In the genomic region with DNA sequence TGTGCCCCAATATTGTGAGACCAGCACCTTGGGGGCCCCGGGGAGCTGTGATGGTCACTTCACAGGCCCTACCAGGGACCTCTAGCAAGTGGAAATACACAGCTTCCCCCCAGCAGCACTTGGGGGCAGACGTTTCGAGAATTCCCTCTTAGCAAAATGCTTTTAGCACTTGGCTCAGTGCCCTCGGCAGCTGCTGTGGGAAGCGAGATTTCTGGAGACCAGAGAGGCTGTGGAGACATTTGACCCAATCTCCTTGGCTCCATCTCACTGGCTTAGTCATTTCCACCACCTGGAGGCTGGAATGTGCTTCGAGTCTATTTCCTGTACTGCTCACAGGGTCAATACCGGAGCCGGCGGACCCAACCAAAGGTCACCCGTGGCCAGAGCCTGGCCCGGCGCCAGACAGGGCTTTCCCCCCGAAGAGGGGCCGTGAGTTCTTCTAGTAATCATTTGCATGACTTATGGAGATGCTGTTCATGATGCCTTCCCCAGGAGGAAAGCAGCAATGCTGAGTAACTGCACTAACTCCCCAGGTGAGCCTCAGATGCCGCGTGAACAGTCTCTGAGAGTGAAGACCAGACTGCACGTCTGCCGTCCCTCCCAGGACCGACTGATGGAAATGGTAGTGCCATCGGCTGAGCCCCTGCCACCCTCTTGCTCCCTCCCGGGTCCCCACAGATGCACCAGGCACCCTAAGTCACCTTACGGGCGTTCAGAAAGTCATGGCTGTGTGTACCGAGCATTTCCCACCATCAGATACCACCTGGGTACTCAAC, we compare ENCODE assay signal across 1 cellular context.
TF ChIP-seq lines count a peak whose summit lies in the region.

No MANE protein-coding gene starts in this region.

TF ChIP-seq in K562, 482 proteins besides CTCF, POLR2A, EP300 and RAD21 (continues in another document):
- no peak for TF ChIP-seq RBM25 (IDR thresholded peaks at IDR 0.05; ENCODE audit: low read depth, low read length, severe bottlenecking)
- TF ChIP-seq SRSF1 (IDR thresholded peaks at IDR 0.05; ENCODE audit: low read depth, low read length): no peak
- no peak for TF ChIP-seq CSDE1 (IDR thresholded peaks at IDR 0.05)
- TF ChIP-seq NFXL1 (CRISPR knock-in tag; IDR thresholded peaks at IDR 0.05): no peak
- no peak for TF ChIP-seq RNF2 (IDR thresholded peaks at IDR 0.05)
- no peak for TF ChIP-seq COPS2 (conservative IDR thresholded peaks at IDR 0.05)
- no peak for TF ChIP-seq ILK (tag; IDR thresholded peaks at IDR 0.05; ENCODE audit: borderline replicate concordance, low read depth)
- TF ChIP-seq NR2C2 (CRISPR knock-in tag; IDR thresholded peaks at IDR 0.05): no peak
- peak; percentile 77 for TF ChIP-seq NR2C2 (tag; IDR thresholded peaks at IDR 0.05)
- peak; percentile 68; the same call in 1 of the 2 replicates for TF ChIP-seq ETV5 (CRISPR knock-in tag; IDR thresholded peaks at IDR 0.05; ENCODE audit: low read depth)
- peak; percentile 98 to 100 for TF ChIP-seq TEAD1 (CRISPR knock-in tag; IDR thresholded peaks at IDR 0.05)
- no peak for TF ChIP-seq HEY1 (CRISPR knock-in tag; IDR thresholded peaks at IDR 0.05; ENCODE audit: borderline replicate concordance)
- no peak for TF ChIP-seq ZNF232 (CRISPR knock-in tag; IDR thresholded peaks at IDR 0.05)
- no peak for TF ChIP-seq SRSF3 (IDR thresholded peaks at IDR 0.05; ENCODE audit: insufficient read depth, low read length)
- no peak for TF ChIP-seq TOE1 (IDR thresholded peaks at IDR 0.05; ENCODE audit: borderline replicate concordance)
- TF ChIP-seq TOE1 (CRISPR knock-in tag; IDR thresholded peaks at IDR 0.05; ENCODE audit: borderline replicate concordance, low read depth): no peak
- TF ChIP-seq SIN3A (IDR thresholded peaks at IDR 0.05; ENCODE audit: borderline replicate concordance in 2 of 2, control insufficient read depth in 1 of 2, low read depth in 2 of 2, low read length in 2 of 2): no peak
- no peak for TF ChIP-seq ZNF174 (CRISPR knock-in tag; IDR thresholded peaks at IDR 0.05)
- TF ChIP-seq TAF9B (IDR thresholded peaks at IDR 0.05; ENCODE audit: partially characterized antibody): no peak
- TF ChIP-seq, protein P1, sequence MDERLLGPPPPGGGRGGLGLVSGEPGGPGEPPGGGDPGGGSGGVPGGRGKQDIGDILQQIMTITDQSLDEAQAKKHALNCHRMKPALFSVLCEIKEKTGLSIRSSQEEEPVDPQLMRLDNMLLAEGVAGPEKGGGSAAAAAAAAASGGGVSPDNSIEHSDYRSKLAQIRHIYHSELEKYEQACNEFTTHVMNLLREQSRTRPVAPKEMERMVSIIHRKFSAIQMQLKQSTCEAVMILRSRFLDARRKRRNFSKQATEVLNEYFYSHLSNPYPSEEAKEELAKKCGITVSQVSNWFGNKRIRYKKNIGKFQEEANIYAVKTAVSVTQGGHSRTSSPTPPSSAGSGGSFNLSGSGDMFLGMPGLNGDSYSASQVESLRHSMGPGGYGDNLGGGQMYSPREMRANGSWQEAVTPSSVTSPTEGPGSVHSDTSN (CRISPR knock-in tag; IDR thresholded peaks at IDR 0.05; ENCODE audit: low read depth): no peak
- TF ChIP-seq, protein P1 (tag; conservative IDR thresholded peaks at IDR 0.05; ENCODE audit: low read depth): no peak
- TF ChIP-seq NFIC (IDR thresholded peaks at IDR 0.05): peak; percentile 96
- no peak for TF ChIP-seq GATAD2A (IDR thresholded peaks at IDR 0.05)
- TF ChIP-seq, protein P2, sequence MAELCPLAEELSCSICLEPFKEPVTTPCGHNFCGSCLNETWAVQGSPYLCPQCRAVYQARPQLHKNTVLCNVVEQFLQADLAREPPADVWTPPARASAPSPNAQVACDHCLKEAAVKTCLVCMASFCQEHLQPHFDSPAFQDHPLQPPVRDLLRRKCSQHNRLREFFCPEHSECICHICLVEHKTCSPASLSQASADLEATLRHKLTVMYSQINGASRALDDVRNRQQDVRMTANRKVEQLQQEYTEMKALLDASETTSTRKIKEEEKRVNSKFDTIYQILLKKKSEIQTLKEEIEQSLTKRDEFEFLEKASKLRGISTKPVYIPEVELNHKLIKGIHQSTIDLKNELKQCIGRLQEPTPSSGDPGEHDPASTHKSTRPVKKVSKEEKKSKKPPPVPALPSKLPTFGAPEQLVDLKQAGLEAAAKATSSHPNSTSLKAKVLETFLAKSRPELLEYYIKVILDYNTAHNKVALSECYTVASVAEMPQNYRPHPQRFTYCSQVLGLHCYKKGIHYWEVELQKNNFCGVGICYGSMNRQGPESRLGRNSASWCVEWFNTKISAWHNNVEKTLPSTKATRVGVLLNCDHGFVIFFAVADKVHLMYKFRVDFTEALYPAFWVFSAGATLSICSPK (IDR thresholded peaks at IDR 0.05; ENCODE audit: borderline replicate concordance): no peak
- TF ChIP-seq, protein P3, sequence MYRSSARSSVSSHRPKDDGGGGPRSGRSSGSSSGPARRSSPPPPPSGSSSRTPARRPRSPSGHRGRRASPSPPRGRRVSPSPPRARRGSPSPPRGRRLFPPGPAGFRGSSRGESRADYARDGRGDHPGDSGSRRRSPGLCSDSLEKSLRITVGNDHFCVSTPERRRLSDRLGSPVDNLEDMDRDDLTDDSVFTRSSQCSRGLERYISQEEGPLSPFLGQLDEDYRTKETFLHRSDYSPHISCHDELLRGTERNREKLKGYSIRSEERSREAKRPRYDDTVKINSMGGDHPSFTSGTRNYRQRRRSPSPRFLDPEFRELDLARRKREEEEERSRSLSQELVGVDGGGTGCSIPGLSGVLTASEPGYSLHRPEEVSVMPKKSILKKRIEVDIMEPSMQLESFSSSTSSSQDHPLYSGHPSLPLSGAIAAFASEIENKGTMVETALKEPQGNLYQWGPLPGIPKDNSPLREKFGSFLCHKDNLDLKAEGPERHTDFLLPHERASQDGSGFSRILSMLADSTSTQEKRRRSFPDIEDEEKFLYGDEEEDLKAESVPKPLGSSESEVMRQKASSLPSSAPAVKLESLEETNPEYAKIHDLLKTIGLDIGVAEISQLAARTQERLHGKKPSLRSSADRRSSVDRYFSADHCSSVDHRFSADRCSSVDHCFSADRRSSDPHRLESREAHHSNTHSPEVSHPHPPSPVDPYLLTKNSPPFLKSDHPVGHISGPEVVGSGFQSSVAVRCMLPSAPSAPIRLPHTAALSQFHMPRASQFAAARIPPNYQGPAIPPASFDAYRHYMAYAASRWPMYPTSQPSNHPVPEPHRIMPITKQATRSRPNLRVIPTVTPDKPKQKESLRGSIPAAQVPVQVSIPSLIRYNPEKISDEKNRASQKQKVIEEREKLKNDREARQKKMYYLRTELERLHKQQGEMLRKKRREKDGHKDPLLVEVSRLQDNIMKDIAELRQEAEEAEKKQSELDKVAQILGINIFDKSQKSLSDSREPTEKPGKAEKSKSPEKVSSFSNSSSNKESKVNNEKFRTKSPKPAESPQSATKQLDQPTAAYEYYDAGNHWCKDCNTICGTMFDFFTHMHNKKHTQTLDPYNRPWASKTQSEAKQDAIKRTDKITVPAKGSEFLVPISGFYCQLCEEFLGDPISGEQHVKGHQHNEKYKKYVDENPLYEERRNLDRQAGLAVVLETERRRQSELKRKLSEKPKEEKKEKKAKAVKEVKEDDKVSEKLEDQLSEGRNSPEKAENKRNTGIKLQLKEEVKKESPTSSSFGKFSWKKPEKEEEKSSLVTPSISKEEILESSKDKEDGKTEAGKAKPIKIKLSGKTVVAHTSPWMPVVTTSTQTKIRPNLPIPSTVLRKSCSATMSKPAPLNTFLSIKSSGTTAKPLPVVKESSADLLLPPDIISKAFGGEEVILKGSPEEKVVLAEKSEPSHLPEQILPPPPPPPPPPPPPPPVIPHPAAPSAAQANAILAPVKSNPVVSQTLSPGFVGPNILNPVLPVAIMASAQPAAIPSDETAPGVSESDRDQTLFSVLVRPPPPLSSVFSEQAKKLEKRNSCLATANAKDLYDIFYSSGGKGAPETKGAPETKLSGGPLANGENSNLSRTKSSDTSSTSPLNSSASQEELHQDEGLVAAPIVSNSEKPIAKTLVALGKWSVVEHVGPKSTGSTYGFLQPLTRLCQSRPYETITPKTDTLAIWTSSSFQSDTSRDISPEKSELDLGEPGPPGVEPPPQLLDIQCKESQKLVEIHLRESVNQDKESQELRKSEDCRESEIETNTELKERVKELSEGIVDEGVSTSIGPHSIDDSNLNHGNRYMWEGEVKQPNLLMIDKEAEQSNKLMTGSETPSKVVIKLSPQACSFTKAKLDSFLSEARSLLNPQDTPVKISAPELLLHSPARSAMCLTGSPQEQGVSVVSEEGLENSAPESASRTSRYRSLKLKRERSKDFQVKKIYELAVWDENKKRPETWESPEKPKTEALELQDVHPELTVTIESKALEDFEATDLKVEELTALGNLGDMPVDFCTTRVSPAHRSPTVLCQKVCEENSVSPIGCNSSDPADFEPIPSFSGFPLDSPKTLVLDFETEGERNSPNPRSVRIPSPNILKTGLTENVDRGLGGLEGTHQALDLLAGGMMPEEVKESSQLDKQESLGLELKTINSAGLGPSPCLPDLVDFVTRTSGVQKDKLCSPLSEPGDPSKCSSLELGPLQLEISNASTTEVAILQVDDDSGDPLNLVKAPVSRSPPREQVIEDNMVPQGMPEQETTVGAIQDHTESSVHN (IDR thresholded peaks at IDR 0.05; ENCODE audit: borderline replicate concordance in 1 of 2, low read depth in 1 of 2): no peak
- TF ChIP-seq, protein P4, sequence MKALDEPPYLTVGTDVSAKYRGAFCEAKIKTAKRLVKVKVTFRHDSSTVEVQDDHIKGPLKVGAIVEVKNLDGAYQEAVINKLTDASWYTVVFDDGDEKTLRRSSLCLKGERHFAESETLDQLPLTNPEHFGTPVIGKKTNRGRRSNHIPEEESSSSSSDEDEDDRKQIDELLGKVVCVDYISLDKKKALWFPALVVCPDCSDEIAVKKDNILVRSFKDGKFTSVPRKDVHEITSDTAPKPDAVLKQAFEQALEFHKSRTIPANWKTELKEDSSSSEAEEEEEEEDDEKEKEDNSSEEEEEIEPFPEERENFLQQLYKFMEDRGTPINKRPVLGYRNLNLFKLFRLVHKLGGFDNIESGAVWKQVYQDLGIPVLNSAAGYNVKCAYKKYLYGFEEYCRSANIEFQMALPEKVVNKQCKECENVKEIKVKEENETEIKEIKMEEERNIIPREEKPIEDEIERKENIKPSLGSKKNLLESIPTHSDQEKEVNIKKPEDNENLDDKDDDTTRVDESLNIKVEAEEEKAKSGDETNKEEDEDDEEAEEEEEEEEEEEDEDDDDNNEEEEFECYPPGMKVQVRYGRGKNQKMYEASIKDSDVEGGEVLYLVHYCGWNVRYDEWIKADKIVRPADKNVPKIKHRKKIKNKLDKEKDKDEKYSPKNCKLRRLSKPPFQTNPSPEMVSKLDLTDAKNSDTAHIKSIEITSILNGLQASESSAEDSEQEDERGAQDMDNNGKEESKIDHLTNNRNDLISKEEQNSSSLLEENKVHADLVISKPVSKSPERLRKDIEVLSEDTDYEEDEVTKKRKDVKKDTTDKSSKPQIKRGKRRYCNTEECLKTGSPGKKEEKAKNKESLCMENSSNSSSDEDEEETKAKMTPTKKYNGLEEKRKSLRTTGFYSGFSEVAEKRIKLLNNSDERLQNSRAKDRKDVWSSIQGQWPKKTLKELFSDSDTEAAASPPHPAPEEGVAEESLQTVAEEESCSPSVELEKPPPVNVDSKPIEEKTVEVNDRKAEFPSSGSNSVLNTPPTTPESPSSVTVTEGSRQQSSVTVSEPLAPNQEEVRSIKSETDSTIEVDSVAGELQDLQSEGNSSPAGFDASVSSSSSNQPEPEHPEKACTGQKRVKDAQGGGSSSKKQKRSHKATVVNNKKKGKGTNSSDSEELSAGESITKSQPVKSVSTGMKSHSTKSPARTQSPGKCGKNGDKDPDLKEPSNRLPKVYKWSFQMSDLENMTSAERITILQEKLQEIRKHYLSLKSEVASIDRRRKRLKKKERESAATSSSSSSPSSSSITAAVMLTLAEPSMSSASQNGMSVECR (CRISPR knock-in tag; IDR thresholded peaks at IDR 0.05): no peak
- no peak for TF ChIP-seq HOXB6 (CRISPR knock-in tag; IDR thresholded peaks at IDR 0.05; ENCODE audit: borderline replicate concordance)
- no peak for TF ChIP-seq MXI1 (IDR thresholded peaks at IDR 0.05; ENCODE audit: low read depth, low read length)
- TF ChIP-seq ETV1 (tag; conservative IDR thresholded peaks at IDR 0.05; ENCODE audit: low read depth): peak; percentile 41
- TF ChIP-seq HNRNPH1 (optimal IDR thresholded peaks at IDR 0.05; ENCODE audit: low read depth, low read length): no peak
- no peak for TF ChIP-seq OTX1 (CRISPR knock-in tag; IDR thresholded peaks at IDR 0.05)
- TF ChIP-seq, protein P5, sequence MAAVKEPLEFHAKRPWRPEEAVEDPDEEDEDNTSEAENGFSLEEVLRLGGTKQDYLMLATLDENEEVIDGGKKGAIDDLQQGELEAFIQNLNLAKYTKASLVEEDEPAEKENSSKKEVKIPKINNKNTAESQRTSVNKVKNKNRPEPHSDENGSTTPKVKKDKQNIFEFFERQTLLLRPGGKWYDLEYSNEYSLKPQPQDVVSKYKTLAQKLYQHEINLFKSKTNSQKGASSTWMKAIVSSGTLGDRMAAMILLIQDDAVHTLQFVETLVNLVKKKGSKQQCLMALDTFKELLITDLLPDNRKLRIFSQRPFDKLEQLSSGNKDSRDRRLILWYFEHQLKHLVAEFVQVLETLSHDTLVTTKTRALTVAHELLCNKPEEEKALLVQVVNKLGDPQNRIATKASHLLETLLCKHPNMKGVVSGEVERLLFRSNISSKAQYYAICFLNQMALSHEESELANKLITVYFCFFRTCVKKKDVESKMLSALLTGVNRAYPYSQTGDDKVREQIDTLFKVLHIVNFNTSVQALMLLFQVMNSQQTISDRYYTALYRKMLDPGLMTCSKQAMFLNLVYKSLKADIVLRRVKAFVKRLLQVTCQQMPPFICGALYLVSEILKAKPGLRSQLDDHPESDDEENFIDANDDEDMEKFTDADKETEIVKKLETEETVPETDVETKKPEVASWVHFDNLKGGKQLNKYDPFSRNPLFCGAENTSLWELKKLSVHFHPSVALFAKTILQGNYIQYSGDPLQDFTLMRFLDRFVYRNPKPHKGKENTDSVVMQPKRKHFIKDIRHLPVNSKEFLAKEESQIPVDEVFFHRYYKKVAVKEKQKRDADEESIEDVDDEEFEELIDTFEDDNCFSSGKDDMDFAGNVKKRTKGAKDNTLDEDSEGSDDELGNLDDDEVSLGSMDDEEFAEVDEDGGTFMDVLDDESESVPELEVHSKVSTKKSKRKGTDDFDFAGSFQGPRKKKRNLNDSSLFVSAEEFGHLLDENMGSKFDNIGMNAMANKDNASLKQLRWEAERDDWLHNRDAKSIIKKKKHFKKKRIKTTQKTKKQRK (IDR thresholded peaks at IDR 0.05; ENCODE audit: borderline replicate concordance, low read depth, low read length): no peak
- TF ChIP-seq CHD4 (IDR thresholded peaks at IDR 0.05; ENCODE audit: insufficient read depth, insufficient replicate concordance, low read depth, low read length, poor library complexity, severe bottlenecking): no peak
- TF ChIP-seq NELFE (IDR thresholded peaks at IDR 0.05; ENCODE audit: insufficient read depth, insufficient read length): no peak
- peak; percentile 83 for TF ChIP-seq CBFA2T3 (IDR thresholded peaks at IDR 0.05)
- no peak for TF ChIP-seq HNRNPUL1 (IDR thresholded peaks at IDR 0.05; ENCODE audit: low read length)
- TF ChIP-seq SMARCC2 (IDR thresholded peaks at IDR 0.05; ENCODE audit: low read depth): no peak
- no peak for TF ChIP-seq ZNF707 (CRISPR knock-in tag; conservative IDR thresholded peaks at IDR 0.05)
- TF ChIP-seq ZNF347 (CRISPR knock-in tag; IDR thresholded peaks at IDR 0.05; ENCODE audit: low read depth): no peak
- TF ChIP-seq ATF7 (IDR thresholded peaks at IDR 0.05): no peak
